1 cellular context compared by ENCODE assay signal in genomic region chr11:100692290-100692689, GRCh38.
TF ChIP-seq lines count a peak whose summit lies in the region.

No MANE protein-coding gene starts in this region.

TF ChIP-seq in WTC11, 78 proteins besides CTCF, POLR2A, EP300 and RAD21 (continued from another document):
- no peak for TF ChIP-seq HMGXB4 (CRISPR knock-in tag; IDR thresholded peaks at IDR 0.05)
- TF ChIP-seq, protein P1, sequence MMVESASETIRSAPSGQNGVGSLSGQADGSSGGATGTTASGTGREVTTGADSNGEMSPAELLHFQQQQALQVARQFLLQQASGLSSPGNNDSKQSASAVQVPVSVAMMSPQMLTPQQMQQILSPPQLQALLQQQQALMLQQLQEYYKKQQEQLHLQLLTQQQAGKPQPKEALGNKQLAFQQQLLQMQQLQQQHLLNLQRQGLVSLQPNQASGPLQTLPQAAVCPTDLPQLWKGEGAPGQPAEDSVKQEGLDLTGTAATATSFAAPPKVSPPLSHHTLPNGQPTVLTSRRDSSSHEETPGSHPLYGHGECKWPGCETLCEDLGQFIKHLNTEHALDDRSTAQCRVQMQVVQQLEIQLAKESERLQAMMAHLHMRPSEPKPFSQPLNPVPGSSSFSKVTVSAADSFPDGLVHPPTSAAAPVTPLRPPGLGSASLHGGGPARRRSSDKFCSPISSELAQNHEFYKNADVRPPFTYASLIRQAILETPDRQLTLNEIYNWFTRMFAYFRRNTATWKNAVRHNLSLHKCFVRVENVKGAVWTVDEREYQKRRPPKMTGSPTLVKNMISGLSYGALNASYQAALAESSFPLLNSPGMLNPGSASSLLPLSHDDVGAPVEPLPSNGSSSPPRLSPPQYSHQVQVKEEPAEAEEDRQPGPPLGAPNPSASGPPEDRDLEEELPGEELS (CRISPR knock-in tag; IDR thresholded peaks at IDR 0.05), result no peak
- TF ChIP-seq, protein P2, sequence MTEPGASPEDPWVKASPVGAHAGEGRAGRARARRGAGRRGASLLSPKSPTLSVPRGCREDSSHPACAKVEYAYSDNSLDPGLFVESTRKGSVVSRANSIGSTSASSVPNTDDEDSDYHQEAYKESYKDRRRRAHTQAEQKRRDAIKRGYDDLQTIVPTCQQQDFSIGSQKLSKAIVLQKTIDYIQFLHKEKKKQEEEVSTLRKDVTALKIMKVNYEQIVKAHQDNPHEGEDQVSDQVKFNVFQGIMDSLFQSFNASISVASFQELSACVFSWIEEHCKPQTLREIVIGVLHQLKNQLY (CRISPR knock-in tag; IDR thresholded peaks at IDR 0.05), result no peak
- TF ChIP-seq, protein P3, sequence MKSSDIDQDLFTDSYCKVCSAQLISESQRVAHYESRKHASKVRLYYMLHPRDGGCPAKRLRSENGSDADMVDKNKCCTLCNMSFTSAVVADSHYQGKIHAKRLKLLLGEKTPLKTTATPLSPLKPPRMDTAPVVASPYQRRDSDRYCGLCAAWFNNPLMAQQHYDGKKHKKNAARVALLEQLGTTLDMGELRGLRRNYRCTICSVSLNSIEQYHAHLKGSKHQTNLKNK (CRISPR knock-in tag; IDR thresholded peaks at IDR 0.05), result no peak
- TF ChIP-seq, protein P4, sequence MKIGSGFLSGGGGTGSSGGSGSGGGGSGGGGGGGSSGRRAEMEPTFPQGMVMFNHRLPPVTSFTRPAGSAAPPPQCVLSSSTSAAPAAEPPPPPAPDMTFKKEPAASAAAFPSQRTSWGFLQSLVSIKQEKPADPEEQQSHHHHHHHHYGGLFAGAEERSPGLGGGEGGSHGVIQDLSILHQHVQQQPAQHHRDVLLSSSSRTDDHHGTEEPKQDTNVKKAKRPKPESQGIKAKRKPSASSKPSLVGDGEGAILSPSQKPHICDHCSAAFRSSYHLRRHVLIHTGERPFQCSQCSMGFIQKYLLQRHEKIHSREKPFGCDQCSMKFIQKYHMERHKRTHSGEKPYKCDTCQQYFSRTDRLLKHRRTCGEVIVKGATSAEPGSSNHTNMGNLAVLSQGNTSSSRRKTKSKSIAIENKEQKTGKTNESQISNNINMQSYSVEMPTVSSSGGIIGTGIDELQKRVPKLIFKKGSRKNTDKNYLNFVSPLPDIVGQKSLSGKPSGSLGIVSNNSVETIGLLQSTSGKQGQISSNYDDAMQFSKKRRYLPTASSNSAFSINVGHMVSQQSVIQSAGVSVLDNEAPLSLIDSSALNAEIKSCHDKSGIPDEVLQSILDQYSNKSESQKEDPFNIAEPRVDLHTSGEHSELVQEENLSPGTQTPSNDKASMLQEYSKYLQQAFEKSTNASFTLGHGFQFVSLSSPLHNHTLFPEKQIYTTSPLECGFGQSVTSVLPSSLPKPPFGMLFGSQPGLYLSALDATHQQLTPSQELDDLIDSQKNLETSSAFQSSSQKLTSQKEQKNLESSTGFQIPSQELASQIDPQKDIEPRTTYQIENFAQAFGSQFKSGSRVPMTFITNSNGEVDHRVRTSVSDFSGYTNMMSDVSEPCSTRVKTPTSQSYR (CRISPR knock-in tag; IDR thresholded peaks at IDR 0.05), result no peak
TF ChIP-seq in WTC11: peak in this region for 0.
